ENCODE assay signal across 1 cellular context in genomic region chr2:120912101-120912985, GRCh38.
TF ChIP-seq lines count a peak whose summit lies in the region.

No MANE protein-coding gene starts in this region.

TF ChIP-seq in K562, 482 proteins besides CTCF, POLR2A, EP300 and RAD21 (continued from another document):
- TF ChIP-seq, protein P1, sequence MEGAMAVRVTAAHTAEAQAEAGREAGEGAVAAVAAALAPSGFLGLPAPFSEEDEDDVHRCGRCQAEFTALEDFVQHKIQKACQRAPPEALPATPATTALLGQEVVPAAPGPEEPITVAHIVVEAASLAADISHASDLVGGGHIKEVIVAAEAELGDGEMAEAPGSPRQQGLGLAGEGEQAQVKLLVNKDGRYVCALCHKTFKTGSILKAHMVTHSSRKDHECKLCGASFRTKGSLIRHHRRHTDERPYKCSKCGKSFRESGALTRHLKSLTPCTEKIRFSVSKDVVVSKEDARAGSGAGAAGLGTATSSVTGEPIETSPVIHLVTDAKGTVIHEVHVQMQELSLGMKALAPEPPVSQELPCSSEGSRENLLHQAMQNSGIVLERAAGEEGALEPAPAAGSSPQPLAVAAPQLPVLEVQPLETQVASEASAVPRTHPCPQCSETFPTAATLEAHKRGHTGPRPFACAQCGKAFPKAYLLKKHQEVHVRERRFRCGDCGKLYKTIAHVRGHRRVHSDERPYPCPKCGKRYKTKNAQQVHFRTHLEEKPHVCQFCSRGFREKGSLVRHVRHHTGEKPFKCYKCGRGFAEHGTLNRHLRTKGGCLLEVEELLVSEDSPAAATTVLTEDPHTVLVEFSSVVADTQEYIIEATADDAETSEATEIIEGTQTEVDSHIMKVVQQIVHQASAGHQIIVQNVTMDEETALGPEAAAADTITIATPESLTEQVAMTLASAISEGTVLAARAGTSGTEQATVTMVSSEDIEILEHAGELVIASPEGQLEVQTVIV (CRISPR knock-in tag; IDR thresholded peaks at IDR 0.05; ENCODE audit: borderline replicate concordance) = no peak
- no peak for TF ChIP-seq ZNF174 (CRISPR knock-in tag; IDR thresholded peaks at IDR 0.05)
- TF ChIP-seq NR2C1 (IDR thresholded peaks at IDR 0.05) = no peak
- TF ChIP-seq NR2C1 (tag; IDR thresholded peaks at IDR 0.05) = 0 out of 2 replicates have a peak, but pooled peaks have one; percentile 34
- TF ChIP-seq, protein P2, sequence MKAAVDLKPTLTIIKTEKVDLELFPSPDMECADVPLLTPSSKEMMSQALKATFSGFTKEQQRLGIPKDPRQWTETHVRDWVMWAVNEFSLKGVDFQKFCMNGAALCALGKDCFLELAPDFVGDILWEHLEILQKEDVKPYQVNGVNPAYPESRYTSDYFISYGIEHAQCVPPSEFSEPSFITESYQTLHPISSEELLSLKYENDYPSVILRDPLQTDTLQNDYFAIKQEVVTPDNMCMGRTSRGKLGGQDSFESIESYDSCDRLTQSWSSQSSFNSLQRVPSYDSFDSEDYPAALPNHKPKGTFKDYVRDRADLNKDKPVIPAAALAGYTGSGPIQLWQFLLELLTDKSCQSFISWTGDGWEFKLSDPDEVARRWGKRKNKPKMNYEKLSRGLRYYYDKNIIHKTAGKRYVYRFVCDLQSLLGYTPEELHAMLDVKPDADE (conservative IDR thresholded peaks at IDR 0.05; ENCODE audit: control insufficient read depth, low read depth, low read length) = no peak
- no peak for TF ChIP-seq TCF7L2 (IDR thresholded peaks at IDR 0.05; ENCODE audit: low read depth, low read length)
- TF ChIP-seq BRD9 (IDR thresholded peaks at IDR 0.05; ENCODE audit: low read depth, partially characterized antibody) = no peak
- no peak for TF ChIP-seq ZBTB34 (CRISPR knock-in tag; IDR thresholded peaks at IDR 0.05)
- TF ChIP-seq SREBF2 (CRISPR knock-in tag; IDR thresholded peaks at IDR 0.05) = no peak
- TF ChIP-seq, protein P3, sequence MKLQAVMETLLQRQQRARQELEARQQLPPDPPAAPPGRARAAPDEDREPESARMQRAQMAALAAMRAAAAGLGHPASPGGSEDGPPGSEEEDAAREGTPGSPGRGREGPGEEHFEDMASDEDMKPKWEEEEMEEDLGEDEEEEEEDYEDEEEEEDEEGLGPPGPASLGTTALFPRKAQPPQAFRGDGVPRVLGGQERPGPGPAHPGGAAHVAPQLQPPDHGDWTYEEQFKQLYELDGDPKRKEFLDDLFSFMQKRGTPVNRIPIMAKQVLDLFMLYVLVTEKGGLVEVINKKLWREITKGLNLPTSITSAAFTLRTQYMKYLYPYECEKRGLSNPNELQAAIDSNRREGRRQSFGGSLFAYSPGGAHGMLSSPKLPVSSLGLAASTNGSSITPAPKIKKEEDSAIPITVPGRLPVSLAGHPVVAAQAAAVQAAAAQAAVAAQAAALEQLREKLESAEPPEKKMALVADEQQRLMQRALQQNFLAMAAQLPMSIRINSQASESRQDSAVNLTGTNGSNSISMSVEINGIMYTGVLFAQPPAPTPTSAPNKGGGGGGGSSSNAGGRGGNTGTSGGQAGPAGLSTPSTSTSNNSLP (IDR thresholded peaks at IDR 0.05; ENCODE audit: borderline replicate concordance, low read depth, low read length) = no peak
- no peak for TF ChIP-seq ZNF217 (CRISPR knock-in tag; IDR thresholded peaks at IDR 0.05)
- TF ChIP-seq CAMTA2 (CRISPR knock-in tag; conservative IDR thresholded peaks at IDR 0.05) = no peak
- no peak for TF ChIP-seq SMARCA5 (IDR thresholded peaks at IDR 0.05)
- peak; percentile 49; the same call in 1 of the 2 replicates for TF ChIP-seq BHLHE40 (IDR thresholded peaks at IDR 0.05; ENCODE audit: low read length)
- 0 out of 2 replicates have a peak, but pooled peaks have one; percentile 35 for TF ChIP-seq NFIC (IDR thresholded peaks at IDR 0.05)
- no peak for TF ChIP-seq NFRKB (IDR thresholded peaks at IDR 0.05; ENCODE audit: low read depth)
- no peak for TF ChIP-seq CCAR2 (IDR thresholded peaks at IDR 0.05; ENCODE audit: low read depth, low read length)
- TF ChIP-seq ZFPM2 (CRISPR knock-in tag; IDR thresholded peaks at IDR 0.05) = no peak
- no peak for TF ChIP-seq TEAD2 (tag; IDR thresholded peaks at IDR 0.05)
- 0 out of 2 replicates have a peak, but pooled peaks have one; percentile 27 for TF ChIP-seq SMARCE1 (IDR thresholded peaks at IDR 0.05)
- no peak for TF ChIP-seq MTF1 (CRISPR knock-in tag; IDR thresholded peaks at IDR 0.05; ENCODE audit: borderline replicate concordance)
